Comparison of ENCODE assay signal across 8 cellular contexts in genomic region chr9:99104459-99105151, GRCh38. TPM values are rescaled to one million over a fixed set of nuclear protein-coding genes. Genes with fewer than 3 reads are reported as not detected.
DNase-seq lines count a peak whose midpoint lies in the region; ATAC-seq and TF ChIP-seq lines count a peak whose summit lies in the region.

TSS of gene TGFBR1 (plus strand) at chr9:99105113. CDS start at chr9:99105206, 93 bp downstream.

- no peaks in the 10 kb centered on the region for H3K27me3 ChIP-seq in BE2C

- H3K4me3 ChIP-seq in BE2C (ENCODE audit: low read depth, low read length), result peak within 1 kb of the TSS; percentile 73

- TF ChIP-seq CTCF in BE2C (IDR thresholded peaks at IDR 0.05; ENCODE audit: low read depth, low read length), result no peak

- no peaks in the 10 kb centered on the region for H3K36me3 ChIP-seq in BE2C

- H3K4me1 ChIP-seq in BE2C, result no peaks in the 10 kb centered on the region; the same call in 1 of the 2 replicates

- H3K9me3 ChIP-seq in BE2C, result peaks cover 2% of the 10 kb centered on the region; the same call in 1 of the 2 replicates

- peak; percentile 95 for ATAC-seq in GM19324 (IDR thresholded peaks at IDR 0.05; ENCODE audit: low FRiP score, unreplicated experiment)
- peak; percentile 81 for ATAC-seq in HG03460 (IDR thresholded peaks at IDR 0.05; ENCODE audit: unreplicated experiment)

- DNase-seq in BE2C (peak; percentile 97), NCI-H526 treated with DMSO at 0.1 percent for 48 hours (lab: John Stamatoyannopoulos, UW) (peak; percentile 63), cortex of kidney (lab: John Stamatoyannopoulos, UW) (peak; percentile 70), left kidney (ENCODE audit: low read depth, low spot score) (peak; percentile 98)
- DNase-seq in activated CD4-positive, alpha-beta T cell treated with anti-CD3 and anti-CD28 coated beads, Interleukin-2, amount 50 U/mL, for 1 hour, result peak; percentile 88
- DNase-seq in stimulated activated CD4-positive, alpha-beta T cell treated with anti-CD3 and anti-CD28 coated beads, Interleukin-2, amount 100 ng/mL, for 24 hours, result peak; percentile 91 to 94

RNA-seq across cellular contexts. Expression of gene TGFBR1, which starts in this region (rescaled TPM):
- 3.2 TPM for polyA plus RNA-seq in BE2C (2012; ENCODE audit: insufficient read depth, insufficient read length, low read depth)

Comparison
In these comparisons a context has a peak if more than half of its experiments do, and no peak if none do; other contexts are left out.
1. Peak in every context shown above with its lines: DNase-seq, ATAC-seq and H3K4me3 ChIP-seq.